In genomic region chr5:107557051-107557658, GRCh38 we compare ENCODE assay signal across 13 cellular contexts.
DNase-seq lines count a peak whose midpoint lies in the region; ATAC-seq, FAIRE-seq and TF ChIP-seq lines count a peak whose summit lies in the region.
"Had no signal": no experiment of that assay in that cellular context is flagged by ENCODE, and none has a peak within 500 bp of the region (broad histone marks: within the 10 kb centered on the region; RNA-seq: fewer than 3 reads in every experiment).

No MANE protein-coding gene starts in this region.

- no peak overlapping the region for H3K27ac Mint-ChIP-seq in naive thymus-derived CD8-positive, alpha-beta T cell
- H3K27ac Mint-ChIP-seq: activated T-helper 1 cell treated with anti-CD3 and anti-CD28 coated beads, Interleukin-12 subunit alpha, Interleukin-12 subunit beta, Interleukin-2, Interleukin-4 antibody, amounts not matched to agents 30 ng/mL and 10 ng/mL and 1 ng/mL, durations not matched to agents 14 hours and 24 hours and 36 hours; naive B cell had no signal

- DNase-seq in A172 (ENCODE audit: low spot score), result peak; percentile 66
- DNase-seq in brain microvascular endothelial cell, result peak; percentile 18
- DNase-seq in kidney, result peak; percentile 76
- no peak for DNase-seq in UCSD-AML1 (lab: John Stamatoyannopoulos, UW; ENCODE audit: unreplicated experiment)
- DNase-seq in activated effector memory CD4-positive, alpha-beta T cell treated with Interleukin-2 at 50 U/mL for 16 hours, result no peak
- DNase-seq in naive thymus-derived CD8-positive, alpha-beta T cell, result no peak
- DNase-seq: GOT3, KBM-7, naive B cell had no signal

- no peaks in the 10 kb centered on the region for H3K27me3 ChIP-seq in brain microvascular endothelial cell (replicated peaks)

- H3K9me3 ChIP-seq in kidney (ENCODE audit: control insufficient read depth in 1 of 2, low read length in 2 of 2), result no peaks in the 10 kb centered on the region

- in situ Hi-C loops in brain microvascular endothelial cell (cut with HindIII; ENCODE audit: low pct_ligation_motif_present, low sequenced_read_pairs), result no loop called here

- intact Hi-C loops in kidney (cut with DNase I), result no loop called here

- H3K4me3 Mint-ChIP-seq in naive thymus-derived CD8-positive, alpha-beta T cell, result no peak overlapping the region
- H3K4me3 Mint-ChIP-seq: activated T-helper 1 cell treated with anti-CD3 and anti-CD28 coated beads, Interleukin-12 subunit alpha, Interleukin-12 subunit beta, Interleukin-2, Interleukin-4 antibody, amounts not matched to agents 30 ng/mL and 10 ng/mL and 1 ng/mL, durations not matched to agents 14 hours and 24 hours and 36 hours; naive B cell had no signal

- TF ChIP-seq EP300 in Ishikawa (IDR thresholded peaks at IDR 0.05; ENCODE audit: borderline replicate concordance), result no peak; the same call in 1 of the 2 replicates

- POLR2A ChIA-PET in naive thymus-derived CD8-positive, alpha-beta T cell (lab: Charles Lee), result no interaction called here

- H3K9me3 Mint-ChIP-seq in naive thymus-derived CD8-positive, alpha-beta T cell, result no peaks in the 10 kb centered on the region
- H3K9me3 Mint-ChIP-seq: activated T-helper 1 cell treated with anti-CD3 and anti-CD28 coated beads, Interleukin-12 subunit alpha, Interleukin-12 subunit beta, Interleukin-2, Interleukin-4 antibody, amounts not matched to agents 30 ng/mL and 10 ng/mL and 1 ng/mL, durations not matched to agents 14 hours and 24 hours and 36 hours; naive B cell had no signal

- ATAC-seq in HG02588 (IDR thresholded peaks at IDR 0.05; ENCODE audit: unreplicated experiment), result no peak
- ATAC-seq in naive thymus-derived CD8-positive, alpha-beta T cell, result no peak

- H3K27me3 Mint-ChIP-seq in naive thymus-derived CD8-positive, alpha-beta T cell, result peaks cover 0 to 12% (median 3%) of the 10 kb centered on the region in 5 donors
- H3K27me3 Mint-ChIP-seq: naive B cell had no signal

- H3K4me3 ChIP-seq in brain microvascular endothelial cell (ENCODE audit: low read depth, low read length), result no peak overlapping the region
- no peak overlapping the region for H3K4me3 ChIP-seq in kidney (ENCODE audit: low read length in 2 of 2)
- H3K4me3 ChIP-seq: SK-N-MC had no signal

- no peak for TF ChIP-seq RAD21 in Ishikawa (IDR thresholded peaks at IDR 0.05; ENCODE audit: low read depth)

- H3K4me1 Mint-ChIP-seq in naive thymus-derived CD8-positive, alpha-beta T cell, result no peaks in the 10 kb centered on the region
- H3K4me1 Mint-ChIP-seq: naive B cell had no signal

- no peak for FAIRE-seq in kidney (lab: Jason Lieb, UNC)

- H3K36me3 ChIP-seq in brain microvascular endothelial cell (replicated peaks), result no peaks in the 10 kb centered on the region
- no peaks in the 10 kb centered on the region for H3K36me3 ChIP-seq in kidney (ENCODE audit: control insufficient read depth in 1 of 2, insufficient read depth in 2 of 2, low read length in 2 of 2)

- no peak for TF ChIP-seq CTCF in brain microvascular endothelial cell (IDR thresholded peaks at IDR 0.05; ENCODE audit: low read depth, low read length, missing control alignments)
- TF ChIP-seq CTCF in kidney (IDR thresholded peaks at IDR 0.05; ENCODE audit: borderline replicate concordance, extremely low read depth, insufficient read depth), result no peak

- H3K9ac ChIP-seq in kidney (ENCODE audit: low read length in 2 of 2), result no peak overlapping the region

- H3K36me3 Mint-ChIP-seq in naive thymus-derived CD8-positive, alpha-beta T cell, result no peaks in the 10 kb centered on the region
- H3K36me3 Mint-ChIP-seq: naive B cell had no signal

- peaks cover 0 to 8% of the 10 kb centered on the region in 2 donors for H3K4me1 ChIP-seq in kidney (ENCODE audit: control insufficient read depth in 1 of 2, insufficient read depth in 1 of 2, low read depth in 1 of 2, low read length in 2 of 2)

- H3K27ac ChIP-seq in brain microvascular endothelial cell (no peak overlapping the region), kidney (ENCODE audit: low read depth in 2 of 2, low read length in 2 of 2) (peak overlapping the region; percentile 24 to 29)
- H3K27ac ChIP-seq: SK-N-MC had no signal

TF ChIP-seq in Ishikawa, 13 proteins besides CTCF, POLR2A, EP300 and RAD21:
- TF ChIP-seq CEBPB (IDR thresholded peaks at IDR 0.05), result no peak
- no peak for TF ChIP-seq EGR1 (IDR thresholded peaks at IDR 0.05)
- TF ChIP-seq MAX (IDR thresholded peaks at IDR 0.05), result no peak
- no peak for TF ChIP-seq FOXM1 (IDR thresholded peaks at IDR 0.05; ENCODE audit: borderline replicate concordance, low read depth)
- TF ChIP-seq TAF1 (IDR thresholded peaks at IDR 0.05; ENCODE audit: low read depth), result no peak
- TF ChIP-seq REST (IDR thresholded peaks at IDR 0.05; ENCODE audit: low read depth), result no peak
- TF ChIP-seq YY1 (IDR thresholded peaks at IDR 0.05; ENCODE audit: low read depth), result no peak
- TF ChIP-seq CREB1 (IDR thresholded peaks at IDR 0.05; ENCODE audit: low read depth), result no peak
- TF ChIP-seq NFIC (IDR thresholded peaks at IDR 0.05), result no peak
- no peak for TF ChIP-seq ZBTB7A (IDR thresholded peaks at IDR 0.05; ENCODE audit: low read depth)
- TF ChIP-seq TCF12 (IDR thresholded peaks at IDR 0.05; ENCODE audit: low read depth), result no peak
- TF ChIP-seq TEAD4 (IDR thresholded peaks at IDR 0.05), result peak; percentile 69
- peak; percentile 10; the same call in 1 of the 2 replicates for TF ChIP-seq USF1 (IDR thresholded peaks at IDR 0.05)

Comparison
In these comparisons a context has a peak if more than half of its experiments do, and no peak if none do; other contexts are left out.
1. DNase-seq: peak in A172 (single experiment), brain microvascular endothelial cell (single experiment) and kidney (single experiment); none in UCSD-AML1 (single experiment), activated effector memory CD4-positive, alpha-beta T cell treated with Interleukin-2 at 50 U/mL for 16 hours (single experiment) and naive thymus-derived CD8-positive, alpha-beta T cell (0 of 10).